Comparison of ENCODE assay signal across 28 cellular contexts in genomic region chr17:78006338-78006737, GRCh38.
"Had no signal": no experiment of that assay in that cellular context is flagged by ENCODE, and none has a peak within 500 bp of the region (broad histone marks: within the 10 kb centered on the region; RNA-seq: fewer than 3 reads in every experiment).

No MANE protein-coding gene starts in this region.

- H3K4me1 ChIP-seq: adrenal gland, breast epithelium, Peyer's patch had no signal

- H3K4me3 Mint-ChIP-seq: activated CD4-positive, alpha-beta memory T cell treated with anti-CD3 and anti-CD28 coated beads, Interleukin-2, amount 10 ng/mL, durations not matched to agents 7 days and 5 days; activated naive CD4-positive, alpha-beta T cell treated with anti-CD3 and anti-CD28 coated beads, Interleukin-2, amount 10 ng/mL, durations not matched to agents 7 days and 5 days; T-helper 1 cell treated with Interleukin-12 subunit alpha and Interleukin-12 subunit beta and Interleukin-4 antibody, amounts not matched to agents 30 μg/mL and 1 μg/mL, for 36 hours; WTC11 had no signal

- H3K9me3 Mint-ChIP-seq: activated CD4-positive, alpha-beta memory T cell treated with anti-CD3 and anti-CD28 coated beads, Interleukin-2, amount 10 ng/mL, durations not matched to agents 7 days and 5 days; activated naive CD4-positive, alpha-beta T cell treated with anti-CD3 and anti-CD28 coated beads, Interleukin-2, amount 10 ng/mL, durations not matched to agents 7 days and 5 days; activated T-helper 2 cell treated with anti-CD3 and anti-CD28 coated beads, Interferon-gamma antibody, Interleukin-2, Interleukin-4, amounts not matched to agents 10 μg/mL and 5 μg/mL and 100 μg/mL, durations not matched to agents 14 hours and 24 hours and 36 hours; T-helper 1 cell treated with Interleukin-12 subunit alpha and Interleukin-12 subunit beta and Interleukin-4 antibody, amounts not matched to agents 30 μg/mL and 1 μg/mL, for 36 hours; WTC11 had no signal

- H3K27ac Mint-ChIP-seq: activated CD4-positive, alpha-beta memory T cell treated with anti-CD3 and anti-CD28 coated beads, Interleukin-2, amount 10 ng/mL, durations not matched to agents 7 days and 5 days; activated naive CD4-positive, alpha-beta T cell treated with anti-CD3 and anti-CD28 coated beads, Interleukin-2, amount 10 ng/mL, durations not matched to agents 7 days and 5 days; activated T-helper 2 cell treated with anti-CD3 and anti-CD28 coated beads, Interferon-gamma antibody, Interleukin-2, Interleukin-4, amounts not matched to agents 10 μg/mL and 5 μg/mL and 100 μg/mL, durations not matched to agents 14 hours and 24 hours and 36 hours; T-helper 1 cell treated with Interleukin-12 subunit alpha and Interleukin-12 subunit beta and Interleukin-4 antibody, amounts not matched to agents 30 μg/mL and 1 μg/mL, for 36 hours; WTC11 had no signal

- H3K4me3 ChIP-seq: adrenal gland, breast epithelium, Peyer's patch, SJSA1 had no signal

- H3K36me3 ChIP-seq: breast epithelium, Peyer's patch had no signal

- DNase-seq: activated CD4-positive, alpha-beta memory T cell treated with anti-CD3 and anti-CD28 coated beads, Interleukin-2, amount 10 ng/mL, durations not matched to agents 7 days and 5 days; activated CD4-positive, alpha-beta T cell treated with anti-CD3 and anti-CD28 coated beads for 1 hour; activated CD4-positive, alpha-beta T cell treated with anti-CD3 and anti-CD28 coated beads, Interleukin-2, amount 50 U/mL, for 1 hour; activated gamma-delta T cell treated with Interleukin-2 at 50 U/mL for 16 hours; activated naive CD4-positive, alpha-beta T cell treated with anti-CD3 and anti-CD28 coated beads, Interleukin-2, amount 10 ng/mL, durations not matched to agents 7 days and 5 days; activated T-cell treated with anti-CD3 and anti-CD28 coated beads for 4 hours; activated T-cell treated with anti-CD3 and anti-CD28 coated beads, Interleukin-2, amount 50 U/mL, for 48 hours; adrenal gland; aorta; caudate nucleus; Karpas-422; MM.1S; NCI-H1105; NCI-H1436; NCI-H187 treated with DMSO at 0.1 percent for 48 hours; NCI-H2081 treated with DMSO at 0.1 percent for 48 hours; NCI-H446; NCI-H524; Peyer's patch; Right ventricle myocardium superior; SW 1271 had no signal

- ATAC-seq: SK-N-SH treated with all-trans-retinoic acid at 6 μM for 48 hours, WTC11 had no signal

- H3K9me3 ChIP-seq: adrenal gland, breast epithelium, Peyer's patch, SJSA1 had no signal

- H3K27me3 Mint-ChIP-seq: activated CD4-positive, alpha-beta memory T cell treated with anti-CD3 and anti-CD28 coated beads, Interleukin-2, amount 10 ng/mL, durations not matched to agents 7 days and 5 days; activated naive CD4-positive, alpha-beta T cell treated with anti-CD3 and anti-CD28 coated beads, Interleukin-2, amount 10 ng/mL, durations not matched to agents 7 days and 5 days had no signal

- H3K27me3 ChIP-seq: adrenal gland, breast epithelium, Peyer's patch, SJSA1 had no signal

- H3K27ac ChIP-seq: adrenal gland, breast epithelium, Peyer's patch, RWPE1, SJSA1 had no signal
